In the genomic region with DNA sequence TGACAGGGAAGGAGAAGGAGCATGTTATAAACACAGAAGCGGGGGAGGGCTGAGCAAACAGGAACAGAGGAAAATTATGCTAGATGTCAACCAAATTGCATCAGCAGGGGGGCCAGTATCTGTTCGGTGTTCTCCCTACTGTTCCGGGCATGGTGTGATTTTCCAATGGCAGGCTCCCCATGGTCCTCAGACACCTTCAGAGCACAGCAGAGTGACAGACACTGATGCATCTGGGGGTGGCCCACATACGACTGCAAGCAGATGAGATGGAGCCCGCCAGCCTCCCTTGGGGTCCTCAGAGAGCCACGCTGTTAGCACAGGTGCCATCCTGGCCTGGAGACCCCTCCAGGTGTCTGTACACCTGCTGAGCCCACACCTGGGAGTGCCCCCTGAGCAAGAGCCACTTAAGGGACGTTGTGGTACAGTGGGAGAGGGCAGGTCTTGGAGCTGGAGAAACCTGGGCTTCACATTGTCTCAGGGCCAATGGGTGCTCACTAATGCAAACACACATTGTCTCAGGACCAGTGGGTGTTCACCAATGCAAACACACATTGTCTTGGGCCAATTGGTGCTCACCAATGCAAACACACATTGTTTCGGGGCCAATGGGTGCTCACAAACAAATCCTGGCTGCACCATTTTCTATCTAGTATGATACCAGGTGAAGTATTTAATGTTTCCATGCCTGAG, we compare ENCODE assay signal across 1 cellular context.
TF ChIP-seq lines count a peak whose summit lies in the region.

No MANE protein-coding gene starts in this region.

TF ChIP-seq in K562, 482 proteins besides CTCF, POLR2A, EP300 and RAD21 (continued from another document and continues in another):
- TF ChIP-seq, protein P1, sequence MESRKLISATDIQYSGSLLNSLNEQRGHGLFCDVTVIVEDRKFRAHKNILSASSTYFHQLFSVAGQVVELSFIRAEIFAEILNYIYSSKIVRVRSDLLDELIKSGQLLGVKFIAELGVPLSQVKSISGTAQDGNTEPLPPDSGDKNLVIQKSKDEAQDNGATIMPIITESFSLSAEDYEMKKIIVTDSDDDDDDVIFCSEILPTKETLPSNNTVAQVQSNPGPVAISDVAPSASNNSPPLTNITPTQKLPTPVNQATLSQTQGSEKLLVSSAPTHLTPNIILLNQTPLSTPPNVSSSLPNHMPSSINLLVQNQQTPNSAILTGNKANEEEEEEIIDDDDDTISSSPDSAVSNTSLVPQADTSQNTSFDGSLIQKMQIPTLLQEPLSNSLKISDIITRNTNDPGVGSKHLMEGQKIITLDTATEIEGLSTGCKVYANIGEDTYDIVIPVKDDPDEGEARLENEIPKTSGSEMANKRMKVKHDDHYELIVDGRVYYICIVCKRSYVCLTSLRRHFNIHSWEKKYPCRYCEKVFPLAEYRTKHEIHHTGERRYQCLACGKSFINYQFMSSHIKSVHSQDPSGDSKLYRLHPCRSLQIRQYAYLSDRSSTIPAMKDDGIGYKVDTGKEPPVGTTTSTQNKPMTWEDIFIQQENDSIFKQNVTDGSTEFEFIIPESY (CRISPR knock-in tag; IDR thresholded peaks at IDR 0.05) = no peak
- peak; percentile 65 for TF ChIP-seq SMAD4 (CRISPR knock-in tag; conservative IDR thresholded peaks at IDR 0.05)
- TF ChIP-seq, protein P2, sequence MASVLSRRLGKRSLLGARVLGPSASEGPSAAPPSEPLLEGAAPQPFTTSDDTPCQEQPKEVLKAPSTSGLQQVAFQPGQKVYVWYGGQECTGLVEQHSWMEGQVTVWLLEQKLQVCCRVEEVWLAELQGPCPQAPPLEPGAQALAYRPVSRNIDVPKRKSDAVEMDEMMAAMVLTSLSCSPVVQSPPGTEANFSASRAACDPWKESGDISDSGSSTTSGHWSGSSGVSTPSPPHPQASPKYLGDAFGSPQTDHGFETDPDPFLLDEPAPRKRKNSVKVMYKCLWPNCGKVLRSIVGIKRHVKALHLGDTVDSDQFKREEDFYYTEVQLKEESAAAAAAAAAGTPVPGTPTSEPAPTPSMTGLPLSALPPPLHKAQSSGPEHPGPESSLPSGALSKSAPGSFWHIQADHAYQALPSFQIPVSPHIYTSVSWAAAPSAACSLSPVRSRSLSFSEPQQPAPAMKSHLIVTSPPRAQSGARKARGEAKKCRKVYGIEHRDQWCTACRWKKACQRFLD (CRISPR knock-in tag; IDR thresholded peaks at IDR 0.05) = peak; percentile 64; the same call in 1 of the 2 replicates
- no peak for TF ChIP-seq HSF4 (CRISPR knock-in tag; IDR thresholded peaks at IDR 0.05; ENCODE audit: borderline replicate concordance)
- no peak for TF ChIP-seq TBP (optimal IDR thresholded peaks at IDR 0.05; ENCODE audit: low read depth, low read length)
- TF ChIP-seq, protein P3, sequence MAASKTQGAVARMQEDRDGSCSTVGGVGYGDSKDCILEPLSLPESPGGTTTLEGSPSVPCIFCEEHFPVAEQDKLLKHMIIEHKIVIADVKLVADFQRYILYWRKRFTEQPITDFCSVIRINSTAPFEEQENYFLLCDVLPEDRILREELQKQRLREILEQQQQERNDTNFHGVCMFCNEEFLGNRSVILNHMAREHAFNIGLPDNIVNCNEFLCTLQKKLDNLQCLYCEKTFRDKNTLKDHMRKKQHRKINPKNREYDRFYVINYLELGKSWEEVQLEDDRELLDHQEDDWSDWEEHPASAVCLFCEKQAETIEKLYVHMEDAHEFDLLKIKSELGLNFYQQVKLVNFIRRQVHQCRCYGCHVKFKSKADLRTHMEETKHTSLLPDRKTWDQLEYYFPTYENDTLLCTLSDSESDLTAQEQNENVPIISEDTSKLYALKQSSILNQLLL (CRISPR knock-in tag; IDR thresholded peaks at IDR 0.05; ENCODE audit: borderline replicate concordance) = no peak
- TF ChIP-seq, protein P4, sequence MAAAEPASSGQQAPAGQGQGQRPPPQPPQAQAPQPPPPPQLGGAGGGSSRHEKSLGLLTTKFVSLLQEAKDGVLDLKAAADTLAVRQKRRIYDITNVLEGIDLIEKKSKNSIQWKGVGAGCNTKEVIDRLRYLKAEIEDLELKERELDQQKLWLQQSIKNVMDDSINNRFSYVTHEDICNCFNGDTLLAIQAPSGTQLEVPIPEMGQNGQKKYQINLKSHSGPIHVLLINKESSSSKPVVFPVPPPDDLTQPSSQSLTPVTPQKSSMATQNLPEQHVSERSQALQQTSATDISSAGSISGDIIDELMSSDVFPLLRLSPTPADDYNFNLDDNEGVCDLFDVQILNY (CRISPR knock-in tag; IDR thresholded peaks at IDR 0.05) = no peak
- TF ChIP-seq CEBPG (CRISPR knock-in tag; IDR thresholded peaks at IDR 0.05) = peak; percentile 84
- peak in 1 of 2 experiments; percentile 94; a peak in 2 of 4 replicates for TF ChIP-seq CEBPG (tag; conservative IDR thresholded peaks at IDR 0.05 in 1 of 2, IDR thresholded peaks at IDR 0.05 in 1 of 2)
- TF ChIP-seq, protein P5, sequence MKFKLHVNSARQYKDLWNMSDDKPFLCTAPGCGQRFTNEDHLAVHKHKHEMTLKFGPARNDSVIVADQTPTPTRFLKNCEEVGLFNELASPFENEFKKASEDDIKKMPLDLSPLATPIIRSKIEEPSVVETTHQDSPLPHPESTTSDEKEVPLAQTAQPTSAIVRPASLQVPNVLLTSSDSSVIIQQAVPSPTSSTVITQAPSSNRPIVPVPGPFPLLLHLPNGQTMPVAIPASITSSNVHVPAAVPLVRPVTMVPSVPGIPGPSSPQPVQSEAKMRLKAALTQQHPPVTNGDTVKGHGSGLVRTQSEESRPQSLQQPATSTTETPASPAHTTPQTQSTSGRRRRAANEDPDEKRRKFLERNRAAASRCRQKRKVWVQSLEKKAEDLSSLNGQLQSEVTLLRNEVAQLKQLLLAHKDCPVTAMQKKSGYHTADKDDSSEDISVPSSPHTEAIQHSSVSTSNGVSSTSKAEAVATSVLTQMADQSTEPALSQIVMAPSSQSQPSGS (CRISPR knock-in tag; IDR thresholded peaks at IDR 0.05) = no peak
- peak; percentile 63; the same call in 1 of the 2 replicates for TF ChIP-seq RNF2 (IDR thresholded peaks at IDR 0.05)
- no peak for TF ChIP-seq JUNB (CRISPR knock-in tag; conservative IDR thresholded peaks at IDR 0.05)
- TF ChIP-seq, protein P6, sequence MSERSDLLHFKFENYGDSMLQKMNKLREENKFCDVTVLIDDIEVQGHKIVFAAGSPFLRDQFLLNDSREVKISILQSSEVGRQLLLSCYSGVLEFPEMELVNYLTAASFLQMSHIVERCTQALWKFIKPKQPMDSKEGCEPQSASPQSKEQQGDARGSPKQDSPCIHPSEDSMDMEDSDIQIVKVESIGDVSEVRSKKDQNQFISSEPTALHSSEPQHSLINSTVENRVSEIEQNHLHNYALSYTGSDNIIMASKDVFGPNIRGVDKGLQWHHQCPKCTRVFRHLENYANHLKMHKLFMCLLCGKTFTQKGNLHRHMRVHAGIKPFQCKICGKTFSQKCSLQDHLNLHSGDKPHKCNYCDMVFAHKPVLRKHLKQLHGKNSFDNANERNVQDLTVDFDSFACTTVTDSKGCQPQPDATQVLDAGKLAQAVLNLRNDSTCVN (CRISPR knock-in tag; IDR thresholded peaks at IDR 0.05) = no peak
- TF ChIP-seq MYC (IDR thresholded peaks at IDR 0.05; ENCODE audit: low read depth, low read length) = peak; percentile 55
- TF ChIP-seq MYC (CRISPR knock-in tag; IDR thresholded peaks at IDR 0.05; ENCODE audit: borderline replicate concordance, low read depth) = no peak
- TF ChIP-seq, protein P7, sequence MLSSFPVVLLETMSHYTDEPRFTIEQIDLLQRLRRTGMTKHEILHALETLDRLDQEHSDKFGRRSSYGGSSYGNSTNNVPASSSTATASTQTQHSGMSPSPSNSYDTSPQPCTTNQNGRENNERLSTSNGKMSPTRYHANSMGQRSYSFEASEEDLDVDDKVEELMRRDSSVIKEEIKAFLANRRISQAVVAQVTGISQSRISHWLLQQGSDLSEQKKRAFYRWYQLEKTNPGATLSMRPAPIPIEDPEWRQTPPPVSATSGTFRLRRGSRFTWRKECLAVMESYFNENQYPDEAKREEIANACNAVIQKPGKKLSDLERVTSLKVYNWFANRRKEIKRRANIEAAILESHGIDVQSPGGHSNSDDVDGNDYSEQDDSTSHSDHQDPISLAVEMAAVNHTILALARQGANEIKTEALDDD (IDR thresholded peaks at IDR 0.05) = no peak
- TF ChIP-seq TARDBP (IDR thresholded peaks at IDR 0.05) = no peak
- TF ChIP-seq, protein P8, sequence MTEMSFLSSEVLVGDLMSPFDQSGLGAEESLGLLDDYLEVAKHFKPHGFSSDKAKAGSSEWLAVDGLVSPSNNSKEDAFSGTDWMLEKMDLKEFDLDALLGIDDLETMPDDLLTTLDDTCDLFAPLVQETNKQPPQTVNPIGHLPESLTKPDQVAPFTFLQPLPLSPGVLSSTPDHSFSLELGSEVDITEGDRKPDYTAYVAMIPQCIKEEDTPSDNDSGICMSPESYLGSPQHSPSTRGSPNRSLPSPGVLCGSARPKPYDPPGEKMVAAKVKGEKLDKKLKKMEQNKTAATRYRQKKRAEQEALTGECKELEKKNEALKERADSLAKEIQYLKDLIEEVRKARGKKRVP (CRISPR knock-in tag; IDR thresholded peaks at IDR 0.05) = peak; percentile 93
- TF ChIP-seq ZNF239 (CRISPR knock-in tag; IDR thresholded peaks at IDR 0.05) = peak; percentile 55
- no peak for TF ChIP-seq ASH1L (IDR thresholded peaks at IDR 0.05; ENCODE audit: borderline replicate concordance, low read depth, partially characterized antibody)
- TF ChIP-seq, protein P9, sequence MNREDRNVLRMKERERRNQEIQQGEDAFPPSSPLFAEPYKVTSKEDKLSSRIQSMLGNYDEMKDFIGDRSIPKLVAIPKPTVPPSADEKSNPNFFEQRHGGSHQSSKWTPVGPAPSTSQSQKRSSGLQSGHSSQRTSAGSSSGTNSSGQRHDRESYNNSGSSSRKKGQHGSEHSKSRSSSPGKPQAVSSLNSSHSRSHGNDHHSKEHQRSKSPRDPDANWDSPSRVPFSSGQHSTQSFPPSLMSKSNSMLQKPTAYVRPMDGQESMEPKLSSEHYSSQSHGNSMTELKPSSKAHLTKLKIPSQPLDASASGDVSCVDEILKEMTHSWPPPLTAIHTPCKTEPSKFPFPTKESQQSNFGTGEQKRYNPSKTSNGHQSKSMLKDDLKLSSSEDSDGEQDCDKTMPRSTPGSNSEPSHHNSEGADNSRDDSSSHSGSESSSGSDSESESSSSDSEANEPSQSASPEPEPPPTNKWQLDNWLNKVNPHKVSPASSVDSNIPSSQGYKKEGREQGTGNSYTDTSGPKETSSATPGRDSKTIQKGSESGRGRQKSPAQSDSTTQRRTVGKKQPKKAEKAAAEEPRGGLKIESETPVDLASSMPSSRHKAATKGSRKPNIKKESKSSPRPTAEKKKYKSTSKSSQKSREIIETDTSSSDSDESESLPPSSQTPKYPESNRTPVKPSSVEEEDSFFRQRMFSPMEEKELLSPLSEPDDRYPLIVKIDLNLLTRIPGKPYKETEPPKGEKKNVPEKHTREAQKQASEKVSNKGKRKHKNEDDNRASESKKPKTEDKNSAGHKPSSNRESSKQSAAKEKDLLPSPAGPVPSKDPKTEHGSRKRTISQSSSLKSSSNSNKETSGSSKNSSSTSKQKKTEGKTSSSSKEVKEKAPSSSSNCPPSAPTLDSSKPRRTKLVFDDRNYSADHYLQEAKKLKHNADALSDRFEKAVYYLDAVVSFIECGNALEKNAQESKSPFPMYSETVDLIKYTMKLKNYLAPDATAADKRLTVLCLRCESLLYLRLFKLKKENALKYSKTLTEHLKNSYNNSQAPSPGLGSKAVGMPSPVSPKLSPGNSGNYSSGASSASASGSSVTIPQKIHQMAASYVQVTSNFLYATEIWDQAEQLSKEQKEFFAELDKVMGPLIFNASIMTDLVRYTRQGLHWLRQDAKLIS (CRISPR knock-in tag; IDR thresholded peaks at IDR 0.05) = no peak
- TF ChIP-seq TCFL5 (CRISPR knock-in tag; conservative IDR thresholded peaks at IDR 0.05) = no peak
- no peak for TF ChIP-seq ZNF134 (CRISPR knock-in tag; conservative IDR thresholded peaks at IDR 0.05)
- TF ChIP-seq CEBPB (tag; IDR thresholded peaks at IDR 0.05) = no peak
- no peak for TF ChIP-seq ZNF79 (CRISPR knock-in tag; IDR thresholded peaks at IDR 0.05; ENCODE audit: low read depth)
- no peak for TF ChIP-seq ZNF785 (CRISPR knock-in tag; IDR thresholded peaks at IDR 0.05)
- TF ChIP-seq ZNF212 (CRISPR knock-in tag; IDR thresholded peaks at IDR 0.05) = no peak
- TF ChIP-seq MXI1 (IDR thresholded peaks at IDR 0.05; ENCODE audit: low read depth, low read length) = no peak
- no peak for TF ChIP-seq SNIP1 (IDR thresholded peaks at IDR 0.05; ENCODE audit: low read depth)
- no peak for TF ChIP-seq ZNF75A (CRISPR knock-in tag; IDR thresholded peaks at IDR 0.05)
- no peak; the same call in 1 of the 2 replicates for TF ChIP-seq BRD4 (IDR thresholded peaks at IDR 0.05)
- no peak for TF ChIP-seq ZZZ3 (IDR thresholded peaks at IDR 0.05)
- 0 out of 2 replicates have a peak, but pooled peaks have one; percentile 57 for TF ChIP-seq SRSF3 (IDR thresholded peaks at IDR 0.05; ENCODE audit: insufficient read depth, low read length)
- no peak for TF ChIP-seq NR2C1 (IDR thresholded peaks at IDR 0.05)
- TF ChIP-seq NR2C1 (tag; IDR thresholded peaks at IDR 0.05) = peak; percentile 43; the same call in 1 of the 2 replicates
- no peak for TF ChIP-seq KLF1 (tag; IDR thresholded peaks at IDR 0.05)
- TF ChIP-seq STAG1 (CRISPR knock-in tag; IDR thresholded peaks at IDR 0.05; ENCODE audit: borderline replicate concordance) = no peak
- no peak for TF ChIP-seq RBM39 (optimal IDR thresholded peaks at IDR 0.05; ENCODE audit: low read depth, low read length)
- no peak for TF ChIP-seq ZBTB1 (CRISPR knock-in tag; IDR thresholded peaks at IDR 0.05; ENCODE audit: borderline replicate concordance, low read depth)
- TF ChIP-seq ZNF140 (CRISPR knock-in tag; IDR thresholded peaks at IDR 0.05) = no peak
- TF ChIP-seq ARID1B (IDR thresholded peaks at IDR 0.05) = no peak; the same call in 1 of the 2 replicates
- TF ChIP-seq FIP1L1 (IDR thresholded peaks at IDR 0.05; ENCODE audit: low read depth, low read length, poor library complexity, severe bottlenecking) = no peak
- peak; percentile 36; the same call in 1 of the 2 replicates for TF ChIP-seq CTBP1 (IDR thresholded peaks at IDR 0.05; ENCODE audit: borderline replicate concordance)
- no peak for TF ChIP-seq SMARCA5 (IDR thresholded peaks at IDR 0.05)
- TF ChIP-seq NR1H2 (CRISPR knock-in tag; IDR thresholded peaks at IDR 0.05) = no peak
- no peak for TF ChIP-seq PHB2 (IDR thresholded peaks at IDR 0.05; ENCODE audit: low read depth)
- TF ChIP-seq MIER1 (IDR thresholded peaks at IDR 0.05; ENCODE audit: low read depth) = no peak
- TF ChIP-seq GTF2A2 (tag; IDR thresholded peaks at IDR 0.05) = no peak
- TF ChIP-seq DMBX1 (CRISPR knock-in tag; IDR thresholded peaks at IDR 0.05; ENCODE audit: borderline replicate concordance) = no peak
- TF ChIP-seq, protein P10, sequence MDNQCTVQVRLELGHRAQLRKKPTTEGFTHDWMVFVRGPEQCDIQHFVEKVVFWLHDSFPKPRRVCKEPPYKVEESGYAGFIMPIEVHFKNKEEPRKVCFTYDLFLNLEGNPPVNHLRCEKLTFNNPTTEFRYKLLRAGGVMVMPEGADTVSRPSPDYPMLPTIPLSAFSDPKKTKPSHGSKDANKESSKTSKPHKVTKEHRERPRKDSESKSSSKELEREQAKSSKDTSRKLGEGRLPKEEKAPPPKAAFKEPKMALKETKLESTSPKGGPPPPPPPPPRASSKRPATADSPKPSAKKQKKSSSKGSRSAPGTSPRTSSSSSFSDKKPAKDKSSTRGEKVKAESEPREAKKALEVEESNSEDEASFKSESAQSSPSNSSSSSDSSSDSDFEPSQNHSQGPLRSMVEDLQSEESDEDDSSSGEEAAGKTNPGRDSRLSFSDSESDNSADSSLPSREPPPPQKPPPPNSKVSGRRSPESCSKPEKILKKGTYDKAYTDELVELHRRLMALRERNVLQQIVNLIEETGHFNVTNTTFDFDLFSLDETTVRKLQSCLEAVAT (IDR thresholded peaks at IDR 0.05) = no peak
- TF ChIP-seq CHCHD3 (CRISPR knock-in tag; IDR thresholded peaks at IDR 0.05) = no peak
- peak; percentile 60 for TF ChIP-seq ETV1 (tag; conservative IDR thresholded peaks at IDR 0.05; ENCODE audit: low read depth)
- 0 out of 2 replicates have a peak, but pooled peaks have one; percentile 21 for TF ChIP-seq ZEB2 (IDR thresholded peaks at IDR 0.05)
- peak; percentile 14; the same call in 1 of the 2 replicates for TF ChIP-seq LEF1 (IDR thresholded peaks at IDR 0.05)
- TF ChIP-seq PCBP1 (IDR thresholded peaks at IDR 0.05; ENCODE audit: low read depth, low read length, poor library complexity, severe bottlenecking) = no peak
